Comparison of ENCODE assay signal across 1 cellular context in genomic region chr9:105694320-105694847, GRCh38.
TF ChIP-seq lines count a peak whose summit lies in the region.

Gene TMEM38B, plus strand, starts transcription at chr9:105694541. Its CDS starts 120 bp downstream, at chr9:105694661.

TF ChIP-seq in H1, 55 proteins besides CTCF, POLR2A, EP300 and RAD21:
- TF ChIP-seq E2F6 (IDR thresholded peaks at IDR 0.05) = no peak
- TF ChIP-seq NRF1 (IDR thresholded peaks at IDR 0.05; ENCODE audit: low read depth, low read length) = peak; percentile 47
- peak; percentile 99 for TF ChIP-seq KDM4A (IDR thresholded peaks at IDR 0.05; ENCODE audit: low read depth, low read length, severe bottlenecking)
- TF ChIP-seq TBP (IDR thresholded peaks at IDR 0.05; ENCODE audit: low read depth, low read length) = peak; percentile 53; the same call in 1 of the 2 replicates
- no peak for TF ChIP-seq POU5F1 (IDR thresholded peaks at IDR 0.05; ENCODE audit: low read depth, low read length)
- TF ChIP-seq SP4 (IDR thresholded peaks at IDR 0.05; ENCODE audit: low read length) = no peak
- TF ChIP-seq RNF2 (IDR thresholded peaks at IDR 0.05; ENCODE audit: borderline replicate concordance, low read depth, low read length, missing control alignments, poor library complexity, severe bottlenecking) = no peak
- TF ChIP-seq CHD1 (IDR thresholded peaks at IDR 0.05; ENCODE audit: low read depth, low read length) = no peak
- TF ChIP-seq POLR2AphosphoS5 (IDR thresholded peaks at IDR 0.05; ENCODE audit: low read depth, low read length) = peak; percentile 48; the same call in 1 of the 2 replicates
- no peak for TF ChIP-seq MAFK (IDR thresholded peaks at IDR 0.05; ENCODE audit: low read depth, low read length)
- TF ChIP-seq JUN (IDR thresholded peaks at IDR 0.05; ENCODE audit: low read depth, low read length) = 0 out of 2 replicates have a peak, but pooled peaks have one; percentile 5
- TF ChIP-seq KDM5A (IDR thresholded peaks at IDR 0.05; ENCODE audit: low read length) = no peak
- TF ChIP-seq SAP30 (IDR thresholded peaks at IDR 0.05; ENCODE audit: insufficient read depth, insufficient replicate concordance, low read length) = peak; percentile 35
- TF ChIP-seq GABPA (IDR thresholded peaks at IDR 0.05; ENCODE audit: borderline replicate concordance, insufficient read depth, low read length) = no peak
- peak; percentile 85 for TF ChIP-seq TAF1 (IDR thresholded peaks at IDR 0.05; ENCODE audit: low read depth, low read length)
- TF ChIP-seq SIN3A (conservative IDR thresholded peaks at IDR 0.05 in 1 of 2, IDR thresholded peaks at IDR 0.05 in 1 of 2; ENCODE audit: low read depth in 1 of 2, low read length in 2 of 2) = peak; percentile 75 to 80
- no peak for TF ChIP-seq TCF12 (IDR thresholded peaks at IDR 0.05; ENCODE audit: low read depth, low read length)
- TF ChIP-seq EGR1 (IDR thresholded peaks at IDR 0.05; ENCODE audit: borderline replicate concordance, low read depth, low read length) = no peak
- peak; percentile 18 for TF ChIP-seq ASH2L (IDR thresholded peaks at IDR 0.05; ENCODE audit: low read length)
- no peak for TF ChIP-seq TEAD4 (IDR thresholded peaks at IDR 0.05; ENCODE audit: low read depth, low read length)
- peak; percentile 53 for TF ChIP-seq TAF7 (optimal IDR thresholded peaks at IDR 0.05; ENCODE audit: borderline replicate concordance, low read depth, low read length)
- no peak for TF ChIP-seq KDM1A (IDR thresholded peaks at IDR 0.05; ENCODE audit: borderline replicate concordance, low read length)
- peak; percentile 62; the same call in 1 of the 2 replicates for TF ChIP-seq PHF8 (conservative IDR thresholded peaks at IDR 0.05; ENCODE audit: low read depth, low read length)
- no peak for TF ChIP-seq CBX8 (IDR thresholded peaks at IDR 0.05; ENCODE audit: borderline replicate concordance, low read depth, low read length)
- TF ChIP-seq CTBP2 (IDR thresholded peaks at IDR 0.05; ENCODE audit: borderline replicate concordance, insufficient read depth, insufficient read length, low read length) = peak; percentile 77
- no peak for TF ChIP-seq MAX (IDR thresholded peaks at IDR 0.05)
